ENCODE assay signal across 1 cellular context in the genomic region with DNA sequence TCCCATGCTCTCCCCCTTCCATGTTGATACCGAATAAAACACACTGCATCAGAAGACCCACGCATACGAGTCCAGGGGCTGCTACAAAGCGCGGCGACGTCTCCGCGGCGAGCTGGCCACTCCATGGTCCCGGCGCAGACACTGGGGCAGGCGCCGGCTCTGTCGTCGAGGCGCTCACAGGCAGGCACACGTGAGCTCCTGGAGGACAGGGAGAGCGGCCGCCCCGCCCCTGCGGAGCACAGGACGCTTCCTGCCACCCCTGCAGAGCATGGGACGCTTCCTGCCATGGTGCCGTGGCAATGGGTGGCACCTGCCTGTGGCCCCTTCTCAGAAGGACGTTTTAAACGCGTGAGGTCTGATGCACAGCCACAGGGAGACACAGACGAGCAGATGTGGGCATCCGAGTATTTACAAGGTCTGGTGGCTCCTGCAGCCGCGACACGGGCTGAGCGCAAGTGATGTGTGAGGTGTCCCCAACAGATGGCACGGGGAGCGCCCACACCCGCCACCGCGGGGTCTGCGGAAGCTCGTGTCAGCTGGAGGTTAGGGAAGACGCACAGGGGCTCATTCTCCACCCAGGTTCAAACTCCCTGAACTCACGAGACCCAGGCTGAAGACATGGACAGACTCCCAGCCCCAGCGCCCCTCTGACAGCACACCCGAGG.
TF ChIP-seq lines count a peak whose summit lies in the region.

No MANE protein-coding gene starts in this region.

TF ChIP-seq in GM23338, 12 proteins besides CTCF, POLR2A, EP300 and RAD21:
- TF ChIP-seq EZH2phosphoT487 (IDR thresholded peaks at IDR 0.05; ENCODE audit: unreplicated experiment) (no peak), NANOG (IDR thresholded peaks at IDR 0.05; ENCODE audit: borderline replicate concordance) (no peak), JUNB (IDR thresholded peaks at IDR 0.05; ENCODE audit: unreplicated experiment) (no peak), EZH2 (IDR thresholded peaks at IDR 0.05; ENCODE audit: low read depth, unreplicated experiment) (no peak), STAT1 (IDR thresholded peaks at IDR 0.05; ENCODE audit: unreplicated experiment) (no peak), CREB1 (CRISPR knock-in tag; IDR thresholded peaks at IDR 0.05; ENCODE audit: low read depth) (no peak), ZNF114 (CRISPR knock-in tag; IDR thresholded peaks at IDR 0.05) (no peak), POLR2AphosphoS5 (IDR thresholded peaks at IDR 0.05; ENCODE audit: low read depth) (no peak), ZNF331 (CRISPR knock-in tag; IDR thresholded peaks at IDR 0.05; ENCODE audit: low read depth) (no peak)
- TF ChIP-seq, protein P1, sequence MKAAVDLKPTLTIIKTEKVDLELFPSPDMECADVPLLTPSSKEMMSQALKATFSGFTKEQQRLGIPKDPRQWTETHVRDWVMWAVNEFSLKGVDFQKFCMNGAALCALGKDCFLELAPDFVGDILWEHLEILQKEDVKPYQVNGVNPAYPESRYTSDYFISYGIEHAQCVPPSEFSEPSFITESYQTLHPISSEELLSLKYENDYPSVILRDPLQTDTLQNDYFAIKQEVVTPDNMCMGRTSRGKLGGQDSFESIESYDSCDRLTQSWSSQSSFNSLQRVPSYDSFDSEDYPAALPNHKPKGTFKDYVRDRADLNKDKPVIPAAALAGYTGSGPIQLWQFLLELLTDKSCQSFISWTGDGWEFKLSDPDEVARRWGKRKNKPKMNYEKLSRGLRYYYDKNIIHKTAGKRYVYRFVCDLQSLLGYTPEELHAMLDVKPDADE (IDR thresholded peaks at IDR 0.05): no peak
- TF ChIP-seq, protein P2, sequence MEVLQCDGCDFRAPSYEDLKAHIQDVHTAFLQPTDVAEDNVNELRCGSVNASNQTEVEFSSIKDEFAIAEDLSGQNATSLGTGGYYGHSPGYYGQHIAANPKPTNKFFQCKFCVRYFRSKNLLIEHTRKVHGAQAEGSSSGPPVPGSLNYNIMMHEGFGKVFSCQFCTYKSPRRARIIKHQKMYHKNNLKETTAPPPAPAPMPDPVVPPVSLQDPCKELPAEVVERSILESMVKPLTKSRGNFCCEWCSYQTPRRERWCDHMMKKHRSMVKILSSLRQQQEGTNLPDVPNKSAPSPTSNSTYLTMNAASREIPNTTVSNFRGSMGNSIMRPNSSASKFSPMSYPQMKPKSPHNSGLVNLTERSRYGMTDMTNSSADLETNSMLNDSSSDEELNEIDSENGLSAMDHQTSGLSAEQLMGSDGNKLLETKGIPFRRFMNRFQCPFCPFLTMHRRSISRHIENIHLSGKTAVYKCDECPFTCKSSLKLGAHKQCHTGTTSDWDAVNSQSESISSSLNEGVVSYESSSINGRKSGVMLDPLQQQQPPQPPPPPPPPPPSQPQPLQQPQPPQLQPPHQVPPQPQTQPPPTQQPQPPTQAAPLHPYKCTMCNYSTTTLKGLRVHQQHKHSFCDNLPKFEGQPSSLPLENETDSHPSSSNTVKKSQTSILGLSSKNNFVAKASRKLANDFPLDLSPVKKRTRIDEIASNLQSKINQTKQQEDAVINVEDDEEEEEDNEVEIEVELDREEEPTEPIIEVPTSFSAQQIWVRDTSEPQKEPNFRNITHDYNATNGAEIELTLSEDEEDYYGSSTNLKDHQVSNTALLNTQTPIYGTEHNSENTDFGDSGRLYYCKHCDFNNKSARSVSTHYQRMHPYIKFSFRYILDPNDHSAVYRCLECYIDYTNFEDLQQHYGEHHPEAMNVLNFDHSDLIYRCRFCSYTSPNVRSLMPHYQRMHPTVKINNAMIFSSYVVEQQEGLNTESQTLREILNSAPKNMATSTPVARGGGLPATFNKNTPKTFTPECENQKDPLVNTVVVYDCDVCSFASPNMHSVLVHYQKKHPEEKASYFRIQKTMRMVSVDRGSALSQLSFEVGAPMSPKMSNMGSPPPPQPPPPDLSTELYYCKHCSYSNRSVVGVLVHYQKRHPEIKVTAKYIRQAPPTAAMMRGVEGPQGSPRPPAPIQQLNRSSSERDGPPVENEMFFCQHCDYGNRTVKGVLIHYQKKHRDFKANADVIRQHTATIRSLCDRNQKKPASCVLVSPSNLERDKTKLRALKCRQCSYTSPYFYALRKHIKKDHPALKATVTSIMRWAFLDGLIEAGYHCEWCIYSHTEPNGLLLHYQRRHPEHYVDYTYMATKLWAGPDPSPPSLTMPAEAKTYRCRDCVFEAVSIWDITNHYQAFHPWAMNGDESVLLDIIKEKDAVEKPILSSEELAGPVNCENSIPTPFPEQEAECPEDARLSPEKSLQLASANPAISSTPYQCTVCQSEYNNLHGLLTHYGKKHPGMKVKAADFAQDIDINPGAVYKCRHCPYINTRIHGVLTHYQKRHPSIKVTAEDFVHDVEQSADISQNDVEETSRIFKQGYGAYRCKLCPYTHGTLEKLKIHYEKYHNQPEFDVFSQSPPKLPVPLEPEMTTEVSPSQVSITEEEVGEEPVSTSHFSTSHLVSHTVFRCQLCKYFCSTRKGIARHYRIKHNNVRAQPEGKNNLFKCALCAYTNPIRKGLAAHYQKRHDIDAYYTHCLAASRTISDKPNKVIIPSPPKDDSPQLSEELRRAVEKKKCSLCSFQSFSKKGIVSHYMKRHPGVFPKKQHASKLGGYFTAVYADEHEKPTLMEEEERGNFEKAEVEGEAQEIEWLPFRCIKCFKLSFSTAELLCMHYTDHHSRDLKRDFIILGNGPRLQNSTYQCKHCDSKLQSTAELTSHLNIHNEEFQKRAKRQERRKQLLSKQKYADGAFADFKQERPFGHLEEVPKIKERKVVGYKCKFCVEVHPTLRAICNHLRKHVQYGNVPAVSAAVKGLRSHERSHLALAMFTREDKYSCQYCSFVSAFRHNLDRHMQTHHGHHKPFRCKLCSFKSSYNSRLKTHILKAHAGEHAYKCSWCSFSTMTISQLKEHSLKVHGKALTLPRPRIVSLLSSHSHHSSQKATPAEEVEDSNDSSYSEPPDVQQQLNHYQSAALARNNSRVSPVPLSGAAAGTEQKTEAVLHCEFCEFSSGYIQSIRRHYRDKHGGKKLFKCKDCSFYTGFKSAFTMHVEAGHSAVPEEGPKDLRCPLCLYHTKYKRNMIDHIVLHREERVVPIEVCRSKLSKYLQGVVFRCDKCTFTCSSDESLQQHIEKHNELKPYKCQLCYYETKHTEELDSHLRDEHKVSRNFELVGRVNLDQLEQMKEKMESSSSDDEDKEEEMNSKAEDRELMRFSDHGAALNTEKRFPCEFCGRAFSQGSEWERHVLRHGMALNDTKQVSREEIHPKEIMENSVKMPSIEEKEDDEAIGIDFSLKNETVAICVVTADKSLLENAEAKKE (CRISPR knock-in tag; IDR thresholded peaks at IDR 0.05): no peak
- TF ChIP-seq, protein P3, sequence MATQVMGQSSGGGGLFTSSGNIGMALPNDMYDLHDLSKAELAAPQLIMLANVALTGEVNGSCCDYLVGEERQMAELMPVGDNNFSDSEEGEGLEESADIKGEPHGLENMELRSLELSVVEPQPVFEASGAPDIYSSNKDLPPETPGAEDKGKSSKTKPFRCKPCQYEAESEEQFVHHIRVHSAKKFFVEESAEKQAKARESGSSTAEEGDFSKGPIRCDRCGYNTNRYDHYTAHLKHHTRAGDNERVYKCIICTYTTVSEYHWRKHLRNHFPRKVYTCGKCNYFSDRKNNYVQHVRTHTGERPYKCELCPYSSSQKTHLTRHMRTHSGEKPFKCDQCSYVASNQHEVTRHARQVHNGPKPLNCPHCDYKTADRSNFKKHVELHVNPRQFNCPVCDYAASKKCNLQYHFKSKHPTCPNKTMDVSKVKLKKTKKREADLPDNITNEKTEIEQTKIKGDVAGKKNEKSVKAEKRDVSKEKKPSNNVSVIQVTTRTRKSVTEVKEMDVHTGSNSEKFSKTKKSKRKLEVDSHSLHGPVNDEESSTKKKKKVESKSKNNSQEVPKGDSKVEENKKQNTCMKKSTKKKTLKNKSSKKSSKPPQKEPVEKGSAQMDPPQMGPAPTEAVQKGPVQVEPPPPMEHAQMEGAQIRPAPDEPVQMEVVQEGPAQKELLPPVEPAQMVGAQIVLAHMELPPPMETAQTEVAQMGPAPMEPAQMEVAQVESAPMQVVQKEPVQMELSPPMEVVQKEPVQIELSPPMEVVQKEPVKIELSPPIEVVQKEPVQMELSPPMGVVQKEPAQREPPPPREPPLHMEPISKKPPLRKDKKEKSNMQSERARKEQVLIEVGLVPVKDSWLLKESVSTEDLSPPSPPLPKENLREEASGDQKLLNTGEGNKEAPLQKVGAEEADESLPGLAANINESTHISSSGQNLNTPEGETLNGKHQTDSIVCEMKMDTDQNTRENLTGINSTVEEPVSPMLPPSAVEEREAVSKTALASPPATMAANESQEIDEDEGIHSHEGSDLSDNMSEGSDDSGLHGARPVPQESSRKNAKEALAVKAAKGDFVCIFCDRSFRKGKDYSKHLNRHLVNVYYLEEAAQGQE (IDR thresholded peaks at IDR 0.05; ENCODE audit: unreplicated experiment): no peak
